ENCODE assay signal across 35 cellular contexts in the genomic region with DNA sequence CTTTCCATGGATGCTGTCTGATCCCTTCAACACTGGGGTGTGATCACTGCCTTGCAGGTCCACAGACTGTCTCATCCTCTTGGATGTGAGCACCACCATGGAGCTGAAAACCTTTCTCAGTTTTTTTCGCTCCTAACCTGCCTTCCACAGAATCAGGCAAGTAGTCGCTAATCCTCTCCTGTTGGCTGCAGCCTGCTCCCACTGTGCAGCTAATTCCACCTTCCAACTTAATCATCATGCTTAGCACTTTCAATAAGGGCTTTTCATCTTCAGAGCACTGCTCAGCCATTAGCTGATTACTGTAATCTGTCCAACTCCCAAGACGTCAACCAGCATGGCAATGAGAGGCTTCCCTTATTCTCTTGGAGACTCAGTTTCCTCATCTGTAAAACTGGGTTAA. TPM values are rescaled to one million over a fixed set of nuclear protein-coding genes. Genes with fewer than 3 reads are reported as not detected.
"Had no signal": no experiment of that assay in that cellular context is flagged by ENCODE, and none has a peak within 500 bp of the region (broad histone marks: within the 10 kb centered on the region; RNA-seq: fewer than 3 reads in every experiment).

No MANE protein-coding gene starts in this region.

- DNase-seq: activated CD4-positive, alpha-beta T cell treated with anti-CD3 and anti-CD28 coated beads, Interleukin-2, amount 10 ng/mL, durations not matched to agents 24 days and 14 days; activated CD4-positive, alpha-beta T cell treated with anti-CD3 and anti-CD28 coated beads, Interleukin-2, amount 50 U/mL, for 4 hours; activated CD4-positive, CD25-positive, alpha-beta regulatory T cell; activated CD8-positive, alpha-beta T cell treated with anti-CD3 and anti-CD28 coated beads for 36 hours; activated effector memory CD4-positive, alpha-beta T cell treated with anti-CD3 and anti-CD28 coated beads, Interleukin-2, amount 50 U/mL, for 16 hours; activated naive CD4-positive, alpha-beta T cell; activated naive CD4-positive, alpha-beta T cell treated with anti-CD3 and anti-CD28 coated beads, Interleukin-2, amount 50 U/mL, for 16 hours; activated naive CD8-positive, alpha-beta T cell treated with anti-CD3 and anti-CD28 coated beads for 36 hours; activated T-cell treated with anti-CD3 and anti-CD28 coated beads, Interleukin-2, amount 50 U/mL, for 1 hour; activated T-cell treated with anti-CD3 and anti-CD28 coated beads, Interleukin-2, amount 50 U/mL, for 72 hours; amniotic stem cell; aorta; brain microvascular endothelial cell; Kasumi-1; KG1; MG63; NCI-H1092; NCI-H146; NCI-H187; NCI-H2029 treated with DMSO at 0.1 percent for 48 hours; NCI-H2107; NCI-H2171; NCI-H226; NCI-H446 treated with DMSO at 0.1 percent for 48 hours; NCI-H69; NK-92 treated with Interleukin-12 subunit alpha and Interleukin-12 subunit beta, amount 100 ng/mL, for 24 hours; PC-3; Peyer's patch; RPMI8226; SHP77 treated with DMSO at 0.1 percent for 48 hours; SK-N-SH; T-helper 1 cell; T-helper 2 cell; T-helper 9 cell had no signal

- H3K4me3 ChIP-seq: MG63, Peyer's patch, SJSA1 had no signal

RNA-seq across cellular contexts. Expression of a gene that starts 15.1 kb away (rescaled TPM):
- total RNA-seq: PC-3 had no signal
